8 cellular contexts compared by ENCODE assay signal in genomic region chr10:101441539-101442455, GRCh38.
DNase-seq lines count a peak whose midpoint lies in the region; ATAC-seq and TF ChIP-seq lines count a peak whose summit lies in the region.

No MANE protein-coding gene starts in this region.

- no peak overlapping the region for H3K4me3 ChIP-seq in HFF-Myc (replicated peaks; ENCODE audit: low read depth, low read length)
- H3K4me3 ChIP-seq in adrenal gland: no peak overlapping the region
- H3K4me3 ChIP-seq in left ventricle myocardium inferior: no peak overlapping the region

- WGBS in adrenal gland, 4 donors: 70 to 75% (median 74%) methylated on average over 17 of the region's 17 CpGs

- TF ChIP-seq CTCF in HFF-Myc (IDR thresholded peaks at IDR 0.05; ENCODE audit: low read depth, low read length, missing control alignments): peak; percentile 61
- TF ChIP-seq CTCF in adrenal gland (IDR thresholded peaks at IDR 0.05): peak; percentile 23 to 82 (median 56)
- peak; percentile 72 for TF ChIP-seq CTCF in left ventricle myocardium inferior (IDR thresholded peaks at IDR 0.05; ENCODE audit: borderline replicate concordance)

- intact Hi-C loops in adrenal gland (cut with DNase I) (loop anchor here (10.0 kb wide), 2 partner anchors 123 to 147 kb away; no protein-coding TSS in a partner anchor), left ventricle myocardium inferior (cut with micrococcal nuclease) (loop anchor here (10.0 kb wide), 1 partner anchor 147 kb away; no protein-coding TSS in a partner anchor)

- H3K9me3 ChIP-seq in adrenal gland (replicated peaks in 1 of 3): no peaks in the 10 kb centered on the region
- H3K9me3 ChIP-seq in left ventricle myocardium inferior (replicated peaks): no peaks in the 10 kb centered on the region

- ATAC-seq in GM21576 (IDR thresholded peaks at IDR 0.05; ENCODE audit: unreplicated experiment): no peak
- ATAC-seq in HG03135 (IDR thresholded peaks at IDR 0.05; ENCODE audit: unreplicated experiment): no peak

- H3K27ac ChIP-seq in adrenal gland (no peak overlapping the region), left ventricle myocardium inferior (replicated peaks) (no peak overlapping the region)

- H3K36me3 ChIP-seq in adrenal gland (replicated peaks in 1 of 2) (no peaks in the 10 kb centered on the region), left ventricle myocardium inferior (no peaks in the 10 kb centered on the region)

- peak; percentile 86 for DNase-seq in DMS53 (lab: John Stamatoyannopoulos, UW)
- peak; percentile 44 for DNase-seq in HFF-Myc (ENCODE audit: extremely low read depth, low read depth)
- peak; percentile 2 for DNase-seq in NCI-H524 treated with DMSO at 0.1 percent for 48 hours (lab: John Stamatoyannopoulos, UW)
- DNase-seq in adrenal gland: peak in 6 of 7 donors; percentile 19 to 62 (median 36)
- DNase-seq in left ventricle myocardium inferior: no peak
- DNase-seq in renal cortical epithelial cell (ENCODE audit: low read depth): peak; percentile 65

- no peak for TF ChIP-seq POLR2A in adrenal gland (IDR thresholded peaks at IDR 0.05)

- H3K4me1 ChIP-seq in adrenal gland (replicated peaks in 1 of 2) (peaks cover 2 to 6% of the 10 kb centered on the region in 2 donors), left ventricle myocardium inferior (peaks cover 36% of the 10 kb centered on the region)

- H3K27me3 ChIP-seq in adrenal gland (no peaks in the 10 kb centered on the region), left ventricle myocardium inferior (ENCODE audit: low read depth) (no peaks in the 10 kb centered on the region)
